ENCODE assay signal across 1 cellular context in the genomic region with DNA sequence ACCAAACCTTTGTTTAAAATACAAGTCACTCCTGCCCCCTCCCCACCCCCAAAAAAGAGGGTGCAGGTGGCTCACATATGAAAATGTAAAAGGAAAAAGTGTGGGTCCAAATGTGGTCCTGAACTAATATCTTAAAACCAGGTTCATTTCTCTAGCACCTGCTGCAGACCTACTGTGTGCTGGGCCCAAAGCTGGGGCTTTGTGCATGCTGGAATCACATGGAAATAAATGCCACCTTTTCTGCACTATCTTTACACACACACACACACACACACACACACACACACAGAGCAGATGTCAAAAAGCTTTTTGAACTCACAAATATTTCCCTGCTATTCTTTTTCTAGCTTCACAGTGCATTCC.
TF ChIP-seq lines count a peak whose summit lies in the region.

No MANE protein-coding gene starts in this region.

TF ChIP-seq in K562, 482 proteins besides CTCF, POLR2A, EP300 and RAD21 (continued from another document):
- no peak for TF ChIP-seq ZNF224 (CRISPR knock-in tag; IDR thresholded peaks at IDR 0.05)
